Comparison of ENCODE assay signal across 23 cellular contexts in the genomic region with DNA sequence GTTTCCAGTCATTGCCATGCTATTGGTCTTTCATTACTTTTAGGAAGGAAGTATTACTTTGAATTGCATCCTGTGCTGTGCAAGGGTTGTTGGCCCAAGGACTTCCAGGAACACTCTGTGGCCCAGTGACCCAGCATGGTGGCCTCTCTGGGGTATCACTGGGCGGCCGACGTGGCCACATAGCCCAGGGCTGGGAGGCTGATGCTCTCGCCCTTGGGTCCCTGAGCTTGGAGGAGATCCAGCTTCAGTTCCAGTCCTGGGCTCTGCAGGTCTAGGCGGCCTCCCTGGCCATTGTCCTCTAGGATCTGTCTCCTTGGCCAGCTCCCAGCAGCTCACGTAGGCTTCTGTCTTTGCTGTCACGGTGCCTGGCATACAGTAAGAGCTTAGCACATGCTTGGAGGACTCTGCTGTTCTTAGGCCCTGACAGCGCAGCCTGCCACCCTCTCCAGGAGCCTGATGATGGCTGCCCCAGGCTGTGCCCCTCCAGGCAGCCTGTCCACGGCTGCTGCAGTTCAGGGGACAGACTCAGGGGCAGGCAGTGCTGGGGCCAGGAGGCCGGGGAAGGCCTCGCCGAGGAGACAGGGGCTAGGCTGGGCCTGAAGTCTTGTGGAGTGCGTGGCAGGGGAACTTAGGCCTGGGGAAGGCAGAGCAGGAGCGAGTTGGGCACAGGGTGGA. TPM values are rescaled to one million over a fixed set of nuclear protein-coding genes. Genes with fewer than 3 reads are reported as not detected.
DNase-seq lines count a peak whose midpoint lies in the region; ATAC-seq lines count a peak whose summit lies in the region.
"Had no signal": no experiment of that assay in that cellular context is flagged by ENCODE, and none has a peak within 500 bp of the region (broad histone marks: within the 10 kb centered on the region; RNA-seq: fewer than 3 reads in every experiment).

No MANE protein-coding gene starts in this region.

- H3K4ac ChIP-seq in neuronal stem cell (ENCODE audit: low read length) = no peak overlapping the region

- H2BK120ac ChIP-seq in neuronal stem cell (ENCODE audit: low read depth, low read length) = no peak overlapping the region

- H3K4me3 ChIP-seq in neuronal stem cell (ENCODE audit: low read length in 2 of 2) = no peak overlapping the region
- H3K4me3 ChIP-seq: A549; BLaER1 treated with 17β-estradiol and CSF1 and Interleukin-3, amounts not matched to agents 10 nM and 100 nM; GM12878; GM23248 had no signal

- H3K36me3 ChIP-seq in neuronal stem cell (replicated peaks in 1 of 2; ENCODE audit: control insufficient read depth in 2 of 2, insufficient read depth in 2 of 2, low read length in 2 of 2) = no peaks in the 10 kb centered on the region
- H3K36me3 ChIP-seq: BE2C; BLaER1 treated with 17β-estradiol and CSF1 and Interleukin-3, amounts not matched to agents 10 nM and 100 nM had no signal

- peak overlapping the region; percentile 55 for H2BK5ac ChIP-seq in neuronal stem cell (ENCODE audit: low read length)

- H3K4me3 Mint-ChIP-seq in stimulated activated naive CD8-positive, alpha-beta T cell treated with anti-CD3 and anti-CD28 coated beads, Interleukin-15, amount 100 ng/mL, for 72 hours = no peak overlapping the region
- H3K4me3 Mint-ChIP-seq: CD14-positive monocyte; CD4-positive, alpha-beta T cell; CD8-positive, alpha-beta memory T cell had no signal

- no peak for DNase-seq in stimulated activated naive CD8-positive, alpha-beta T cell treated with anti-CD3 and anti-CD28 coated beads, Interleukin-15, amount 100 ng/mL, for 72 hours
- no peak for DNase-seq in stimulated activated naive CD8-positive, alpha-beta T cell treated with anti-CD3 and anti-CD28 coated beads, Interleukin-15, Interleukin-2, amounts not matched to agents 100 U/mL and 50 U/mL, for 24 hours
- DNase-seq in neuronal stem cell (ENCODE audit: low spot score) = no peak
- no peak for DNase-seq in NCI-H1417 (lab: John Stamatoyannopoulos, UW)
- DNase-seq: 8988T; ACHN; AML-193; BE2C; CD4-positive, alpha-beta T cell; DMS 273 treated with DMSO at 0.1 percent for 48 hours; DMS79; EL; GDM1; GM23248; H7; HCEC 1CT had no signal

- no peak overlapping the region for H2AFZ ChIP-seq in neuronal stem cell (ENCODE audit: low read length)
- H2AFZ ChIP-seq: GM23248 had no signal

- no peak overlapping the region for H3K27ac ChIP-seq in neuronal stem cell (replicated peaks; ENCODE audit: low read length)
- H3K27ac ChIP-seq: A549; BLaER1 treated with 17β-estradiol and CSF1 and Interleukin-3, amounts not matched to agents 10 nM and 100 nM; GM23248 had no signal

- peak overlapping the region; percentile 51 for H2BK15ac ChIP-seq in neuronal stem cell (ENCODE audit: low read length)

- H3K4me2 ChIP-seq in neuronal stem cell (ENCODE audit: insufficient read depth, low read length, poor library complexity, severe bottlenecking) = no peak overlapping the region
- H3K4me2 ChIP-seq: A549; BLaER1 treated with 17β-estradiol and CSF1 and Interleukin-3, amounts not matched to agents 10 nM and 100 nM had no signal

- no peaks in the 10 kb centered on the region for H3K27me3 Mint-ChIP-seq in stimulated activated naive CD8-positive, alpha-beta T cell treated with anti-CD3 and anti-CD28 coated beads, Interleukin-15, amount 100 ng/mL, for 72 hours
- H3K27me3 Mint-ChIP-seq: CD4-positive, alpha-beta T cell had no signal

- H2BK12ac ChIP-seq in neuronal stem cell (ENCODE audit: low read length) = no peak overlapping the region

- peaks cover 0 to 11% of the 10 kb centered on the region in 2 donors for H3K9me3 Mint-ChIP-seq in stimulated activated naive CD8-positive, alpha-beta T cell treated with anti-CD3 and anti-CD28 coated beads, Interleukin-15, amount 100 ng/mL, for 72 hours
- H3K9me3 Mint-ChIP-seq: CD4-positive, alpha-beta T cell had no signal

- H4K91ac ChIP-seq in neuronal stem cell (ENCODE audit: low read depth, low read length, poor library complexity) = peak overlapping the region; percentile 59

- no peak overlapping the region for H3K14ac ChIP-seq in neuronal stem cell (ENCODE audit: low read length)

- peak overlapping the region; percentile 89 for H3K18ac ChIP-seq in neuronal stem cell (ENCODE audit: low read length)

- H3K23ac ChIP-seq in neuronal stem cell (ENCODE audit: low read depth, low read length, poor library complexity) = no peak overlapping the region

- H3K9ac ChIP-seq in neuronal stem cell (ENCODE audit: low read depth, low read length, poor library complexity) = peak overlapping the region; percentile 30
- H3K9ac ChIP-seq: BLaER1 treated with 17β-estradiol and CSF1 and Interleukin-3, amounts not matched to agents 10 nM and 100 nM; GM23248 had no signal

- H3K79me1 ChIP-seq in neuronal stem cell (ENCODE audit: low read depth, low read length) = peaks cover 3% of the 10 kb centered on the region

- H3K4me1 ChIP-seq in neuronal stem cell (ENCODE audit: control insufficient read depth in 2 of 2, insufficient read depth in 1 of 2, low read depth in 1 of 2, low read length in 2 of 2) = peaks cover 0 to 2% of the 10 kb centered on the region in 2 donors
- H3K4me1 ChIP-seq: A549, BE2C had no signal

- no peaks in the 10 kb centered on the region for H3K27me3 ChIP-seq in neuronal stem cell (ENCODE audit: control insufficient read depth in 3 of 3, insufficient read depth in 3 of 3, low read depth in 1 of 3, low read length in 3 of 3)
- H3K27me3 ChIP-seq: BE2C had no signal

- no peaks in the 10 kb centered on the region for H3K4me1 Mint-ChIP-seq in stimulated activated naive CD8-positive, alpha-beta T cell treated with anti-CD3 and anti-CD28 coated beads, Interleukin-15, amount 100 ng/mL, for 72 hours
- H3K4me1 Mint-ChIP-seq: CD14-positive monocyte; CD8-positive, alpha-beta memory T cell had no signal

- H2AK5ac ChIP-seq in neuronal stem cell (ENCODE audit: low read depth, low read length) = peak overlapping the region; percentile 33

- no CpG with 5 or more reads among the region's 14 CpGs for WGBS in neuronal stem cell (ENCODE audit: extremely low coverage in 2 of 2, insufficient read length in 2 of 2, insufficient replicate concordance in 1 of 2), 2 donors

- H3K27ac Mint-ChIP-seq in stimulated activated naive CD8-positive, alpha-beta T cell treated with anti-CD3 and anti-CD28 coated beads, Interleukin-15, amount 100 ng/mL, for 72 hours = no peak overlapping the region
- H3K27ac Mint-ChIP-seq: CD14-positive monocyte; CD4-positive, alpha-beta T cell; CD8-positive, alpha-beta memory T cell had no signal

- peak; percentile 26 for ATAC-seq in stimulated activated naive CD8-positive, alpha-beta T cell treated with anti-CD3 and anti-CD28 coated beads, Interleukin-15, amount 100 ng/mL, for 72 hours
- ATAC-seq in stimulated activated naive CD8-positive, alpha-beta T cell treated with anti-CD3 and anti-CD28 coated beads, Interleukin-15, Interleukin-2, amounts not matched to agents 100 U/mL and 50 U/mL, for 24 hours = no peak
- ATAC-seq in esophagus mucosa (peak; percentile 21), HG03469 (IDR thresholded peaks at IDR 0.05; ENCODE audit: unreplicated experiment) (no peak)
- ATAC-seq: A549, GM12878 had no signal

- peaks cover 0 to 8% of the 10 kb centered on the region in 2 donors for H3K9me3 ChIP-seq in neuronal stem cell (replicated peaks in 1 of 2; ENCODE audit: control insufficient read depth in 2 of 2, insufficient read depth in 1 of 2, low read depth in 1 of 2, low read length in 2 of 2)
- H3K9me3 ChIP-seq: A549, BE2C had no signal

- no peak overlapping the region for H4K8ac ChIP-seq in neuronal stem cell (ENCODE audit: low read depth, low read length)

RNA-seq across cellular contexts. Expression of gene SORCS2, which starts 42.2 kb away (rescaled TPM):
- 5.0 TPM for total RNA-seq in esophagus mucosa
- 2.9 TPM for polyA plus RNA-seq in neuronal stem cell (2013, experiment 1 of 2)
- polyA plus RNA-seq in neuronal stem cell (2013, experiment 2 of 2) = 2.9 TPM
- total RNA-seq: CD4-positive, alpha-beta T cell; CD8-positive, alpha-beta memory T cell had no signal
- polyA plus RNA-seq: CD8-positive, alpha-beta memory T cell had no signal

Comparison
In these comparisons a context has a peak if more than half of its experiments do, and no peak if none do; other contexts are left out.
1. ATAC-seq: peak in stimulated activated naive CD8-positive, alpha-beta T cell treated with anti-CD3 and anti-CD28 coated beads, Interleukin-15, amount 100 ng/mL, for 72 hours (single experiment) and esophagus mucosa (single experiment); none in stimulated activated naive CD8-positive, alpha-beta T cell treated with anti-CD3 and anti-CD28 coated beads, Interleukin-15, Interleukin-2, amounts not matched to agents 100 U/mL and 50 U/mL, for 24 hours (single experiment) and HG03469 (single experiment).